Comparison of ENCODE assay signal across 13 cellular contexts in genomic region chr18:43893001-43893637, GRCh38.
A peak's percentile ranks its signal among the peaks of the same experiment; 100 is the strongest.
DNase-seq lines count a peak whose midpoint lies in the region; ATAC-seq, FAIRE-seq and TF ChIP-seq lines count a peak whose summit lies in the region.
"Had no signal": no experiment of that assay in that cellular context is flagged by ENCODE, and none has a peak within 500 bp of the region (broad histone marks: within the 10 kb centered on the region; RNA-seq: fewer than 3 reads in every experiment).

No MANE protein-coding gene starts in this region.

- DNase-seq in cardiac muscle cell (ENCODE audit: low read depth in 1 of 2, low spot score in 1 of 2), result peak; percentile 12 to 74
- DNase-seq in cardiac septum (ENCODE audit: low spot score), result no peak
- DNase-seq in astrocyte (ENCODE audit: low read depth), result peak; percentile 99
- peak; percentile 19 for DNase-seq in inferior parietal cortex (ENCODE audit: extremely low spot score)
- no peak for DNase-seq in activated T-cell treated with anti-CD3 and anti-CD28 coated beads, Interleukin-2, amount 50 U/mL, for 1 hour
- no peak for DNase-seq in A673 (ENCODE audit: low spot score)
- no peak for DNase-seq in HuH-7 (ENCODE audit: low spot score)
- DNase-seq: heart right ventricle, natural killer cell, NCI-H2171 treated with DMSO at 0.1 percent for 48 hours had no signal

- CTCF ChIA-PET in A673 (lab: Charles Lee), result no interaction called here

- H3K36me3 ChIP-seq in cardiac muscle cell (no peaks in the 10 kb centered on the region), astrocyte (ENCODE audit: insufficient read depth, low read length) (no peaks in the 10 kb centered on the region), A673 (ENCODE audit: insufficient read depth, low read length, poor library complexity, severe bottlenecking) (no peaks in the 10 kb centered on the region)
- H3K36me3 ChIP-seq: ascending aorta, heart right ventricle had no signal

- no peak overlapping the region for H3K27ac ChIP-seq in cardiac muscle cell
- H3K27ac ChIP-seq in astrocyte (ENCODE audit: low read depth, low read length), result peak overlapping the region; percentile 14
- H3K27ac ChIP-seq in A673 (ENCODE audit: low read depth, low read length, poor library complexity, severe bottlenecking), result no peak overlapping the region
- H3K27ac ChIP-seq: ascending aorta had no signal

- POLR2A ChIA-PET in A673 (lab: Charles Lee; ENCODE audit: low non-redundant PET), result no interaction called here

- H4K20me1 ChIP-seq in astrocyte (ENCODE audit: insufficient read depth, low read length), result no peaks in the 10 kb centered on the region

- H3K9me3 ChIP-seq in cardiac muscle cell (ENCODE audit: low read depth) (no peaks in the 10 kb centered on the region), astrocyte (ENCODE audit: insufficient read depth, low read depth, low read length) (no peaks in the 10 kb centered on the region), A673 (ENCODE audit: low read depth, low read length, poor library complexity, severe bottlenecking) (no peaks in the 10 kb centered on the region)
- H3K9me3 ChIP-seq: ascending aorta had no signal

- BruUV-seq in A673 (replicated peaks; lab: Mats Ljungman, UMichigan), result no TSS peak

- H3K9ac ChIP-seq in astrocyte (ENCODE audit: low read length), result no peak overlapping the region

- no peak overlapping the region for H3K4me3 Mint-ChIP-seq in astrocyte (ENCODE audit: unreplicated experiment)
- H3K4me3 Mint-ChIP-seq: natural killer cell had no signal

- H3K4me3 ChIP-seq in cardiac muscle cell (no peak overlapping the region), astrocyte (ENCODE audit: insufficient read depth, low read depth, low read length) (no peak overlapping the region), A673 (ENCODE audit: low read depth, low read length, poor library complexity, severe bottlenecking) (no peak overlapping the region)
- H3K4me3 ChIP-seq: ascending aorta, heart right ventricle had no signal

- peak overlapping the region; percentile 3 for H3K4me2 ChIP-seq in astrocyte (ENCODE audit: low read length)

- H3K36me3 Mint-ChIP-seq in astrocyte (ENCODE audit: low read depth, unreplicated experiment), result no peaks in the 10 kb centered on the region
- H3K36me3 Mint-ChIP-seq: natural killer cell had no signal

- H3K9me3 Mint-ChIP-seq in astrocyte (ENCODE audit: unreplicated experiment), result no peaks in the 10 kb centered on the region

- peaks cover 3% of the 10 kb centered on the region for H3K4me1 Mint-ChIP-seq in astrocyte (ENCODE audit: low read depth, unreplicated experiment)
- H3K4me1 Mint-ChIP-seq: natural killer cell had no signal

- no peak overlapping the region for H2AFZ ChIP-seq in astrocyte (ENCODE audit: low read depth, low read length)

- H3K4me1 ChIP-seq in cardiac muscle cell (ENCODE audit: low read depth) (no peaks in the 10 kb centered on the region), astrocyte (ENCODE audit: insufficient read depth, low read length) (peaks cover 13% of the 10 kb centered on the region), A673 (ENCODE audit: insufficient read depth, low read length, poor library complexity, severe bottlenecking) (no peaks in the 10 kb centered on the region)
- H3K4me1 ChIP-seq: ascending aorta had no signal

- no peak overlapping the region for H3K27ac Mint-ChIP-seq in astrocyte (ENCODE audit: unreplicated experiment)
- H3K27ac Mint-ChIP-seq: natural killer cell had no signal

- H3K27me3 ChIP-seq in cardiac muscle cell (no peaks in the 10 kb centered on the region), astrocyte (ENCODE audit: insufficient read depth, low read length) (no peaks in the 10 kb centered on the region), A673 (replicated peaks; ENCODE audit: insufficient read depth, low read depth, low read length, poor library complexity) (no peaks in the 10 kb centered on the region)
- H3K27me3 ChIP-seq: ascending aorta, heart right ventricle had no signal

- H3K79me2 ChIP-seq in astrocyte (ENCODE audit: insufficient read depth, low read length), result no peaks in the 10 kb centered on the region

- intact Hi-C loops in cardiac septum (cut with DNase I), result no loop called here
- intact Hi-C loops in A673 (cut with micrococcal nuclease; ENCODE audit: unreplicated experiment), result no loop called here

- FAIRE-seq in astrocyte (lab: Jason Lieb, UNC), result peak; percentile 95
- FAIRE-seq: A204.1 had no signal

- ATAC-seq in GM21717 (IDR thresholded peaks at IDR 0.05; ENCODE audit: unreplicated experiment), result no peak
- ATAC-seq: natural killer cell had no signal

- H3K27me3 Mint-ChIP-seq in astrocyte (ENCODE audit: low read depth, unreplicated experiment), result no peaks in the 10 kb centered on the region

- no peak for TF ChIP-seq CTCF in cardiac muscle cell (IDR thresholded peaks at IDR 0.05; ENCODE audit: low read depth, low read length)
- no peak for TF ChIP-seq CTCF in astrocyte (IDR thresholded peaks at IDR 0.05; ENCODE audit: insufficient read depth, low read depth, low read length)
- TF ChIP-seq CTCF in A673 (conservative IDR thresholded peaks at IDR 0.05; ENCODE audit: low read depth, low read length), result no peak

Comparison
In these comparisons a context has a peak if more than half of its experiments do, and no peak if none do; other contexts are left out.
1. DNase-seq: peak in cardiac muscle cell (2 of 2), astrocyte (single experiment) and inferior parietal cortex (single experiment); none in cardiac septum (single experiment), activated T-cell treated with anti-CD3 and anti-CD28 coated beads, Interleukin-2, amount 50 U/mL, for 1 hour (single experiment), A673 (single experiment) and HuH-7 (single experiment).